Comparison of ENCODE assay signal across 23 cellular contexts in the genomic region with DNA sequence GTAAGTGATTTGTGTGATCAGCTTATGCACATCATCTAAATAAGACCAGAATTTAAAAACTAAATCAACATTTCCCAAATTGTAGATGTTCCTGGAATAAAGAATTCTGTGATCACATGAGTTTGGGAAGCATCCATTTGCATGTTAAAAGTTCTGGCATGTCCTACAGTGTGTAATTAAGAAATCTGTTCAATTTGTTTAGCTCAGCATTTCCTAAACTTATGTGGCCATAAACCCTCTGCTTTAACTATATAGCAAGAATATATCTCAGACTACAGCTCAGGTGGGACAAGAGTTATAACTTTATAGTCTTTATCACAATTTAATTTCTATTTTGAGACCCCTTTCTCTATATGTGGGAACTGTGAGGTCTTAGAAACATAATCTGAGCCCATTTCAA.
"Had no signal": no experiment of that assay in that cellular context is flagged by ENCODE, and none has a peak within 500 bp of the region (broad histone marks: within the 10 kb centered on the region; RNA-seq: fewer than 3 reads in every experiment).

No MANE protein-coding gene starts in this region.

- H3K4me3 Mint-ChIP-seq: nephron progenitor cell; stimulated activated naive CD8-positive, alpha-beta T cell treated with anti-CD3 and anti-CD28 coated beads, Interleukin-15, amount 100 ng/mL, for 72 hours had no signal

- ATAC-seq: effector memory CD8-positive, alpha-beta T cell; lower lobe of right lung; psoas muscle; stimulated activated naive CD8-positive, alpha-beta T cell treated with anti-CD3 and anti-CD28 coated beads, Interleukin-15, amount 100 ng/mL, for 72 hours; upper lobe of right lung had no signal

- H3K4me1 Mint-ChIP-seq: nephron progenitor cell had no signal

- H3K9me3 ChIP-seq: esophagus squamous epithelium, lower lobe of right lung, ovary, psoas muscle, suprapubic skin, transverse colon, upper lobe of right lung, uterus had no signal

- H3K9me3 Mint-ChIP-seq: effector memory CD8-positive, alpha-beta T cell; nephron progenitor cell; stimulated activated naive CD8-positive, alpha-beta T cell treated with anti-CD3 and anti-CD28 coated beads, Interleukin-15, amount 100 ng/mL, for 72 hours had no signal

- H3K27me3 Mint-ChIP-seq: effector memory CD8-positive, alpha-beta T cell; stimulated activated naive CD8-positive, alpha-beta T cell treated with anti-CD3 and anti-CD28 coated beads, Interleukin-15, amount 100 ng/mL, for 72 hours had no signal

- DNase-seq: cerebellar nuclear complex; effector memory CD8-positive, alpha-beta T cell; erythroblast; esophagus squamous epithelium; foreskin melanocyte; hypothalamus; left ventricle myocardium superior; lower lobe of right lung; nephron progenitor cell; occipital lobe; ovary; posterior cingulate gyrus; psoas muscle; right cardiac atrium; small intestine; stimulated activated CD4-positive, alpha-beta T cell treated with anti-CD3 and anti-CD28 coated beads, Interleukin-15, amount 100 ng/mL, for 24 hours; stimulated activated CD4-positive, alpha-beta T cell treated with anti-CD3 and anti-CD28 coated beads, Interleukin-2, amount 100 ng/mL, for 48 hours; stimulated activated naive CD4-positive, alpha-beta T cell; stimulated activated naive CD8-positive, alpha-beta T cell treated with anti-CD3 and anti-CD28 coated beads, Interleukin-15, amount 100 ng/mL, for 72 hours; transverse colon; upper lobe of right lung; uterus had no signal
